In the genomic region with DNA sequence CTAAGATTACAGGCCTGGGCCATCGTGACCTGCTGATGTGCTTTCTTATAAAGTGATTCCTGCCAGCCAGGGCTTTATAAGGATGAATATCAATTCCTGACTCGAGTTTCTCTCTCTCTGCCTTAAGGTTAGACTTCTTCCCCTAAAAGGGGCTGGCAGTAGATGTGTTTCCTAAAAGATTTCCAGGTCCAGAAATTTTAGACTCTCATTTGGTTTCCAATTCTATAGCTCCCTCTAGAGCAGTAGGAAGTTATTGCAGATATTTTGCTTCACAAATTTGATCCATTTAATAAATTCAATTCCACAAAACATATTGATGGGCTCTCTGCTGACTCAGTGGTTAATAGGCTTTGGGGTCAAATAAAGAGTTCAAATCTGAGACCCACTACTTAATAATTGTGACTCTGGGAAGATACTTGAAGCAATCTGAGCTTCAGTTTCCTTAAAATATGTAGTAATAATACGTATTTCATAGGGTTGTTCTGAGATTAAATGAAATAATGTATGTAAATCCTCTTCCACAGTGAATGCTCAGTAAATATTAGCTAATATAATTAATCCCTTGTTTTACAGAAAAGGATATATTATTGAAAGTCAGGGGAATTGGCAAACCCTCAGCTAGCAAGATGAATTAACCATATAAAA, we compare ENCODE assay signal across 8 cellular contexts. TPM values are rescaled to one million over a fixed set of nuclear protein-coding genes. Genes with fewer than 3 reads are reported as not detected.
DNase-seq lines count a peak whose midpoint lies in the region; ATAC-seq, FAIRE-seq and TF ChIP-seq lines count a peak whose summit lies in the region.

No MANE protein-coding gene starts in this region.

- peak; percentile 65 for DNase-seq in GM12865 (ENCODE audit: low read depth)
- peak; percentile 61 for DNase-seq in NCI-H460 (ENCODE audit: extremely low read depth, low read depth)
- no peak for DNase-seq in adrenal gland
- DNase-seq in right atrium auricular region (ENCODE audit: low spot score): no peak
- peak in 1 of 2 donors; percentile 18 for DNase-seq in stimulated activated naive CD8-positive, alpha-beta T cell treated with anti-CD3 and anti-CD28 coated beads, Interleukin-15, amount 100 ng/mL, for 72 hours
- DNase-seq in activated CD8-positive, alpha-beta memory T cell treated with anti-CD3 and anti-CD28 coated beads, Interleukin-2, amount 50 U/mL, for 48 hours: no peak
- DNase-seq in COLO668 (lab: John Stamatoyannopoulos, UW; ENCODE audit: unreplicated experiment): no peak

- peak; percentile 83 for FAIRE-seq in A204.1 (lab: Jason Lieb, UNC)

- H3K36me3 ChIP-seq in adrenal gland (replicated peaks in 1 of 2) (no peaks in the 10 kb centered on the region), right atrium auricular region (no peaks in the 10 kb centered on the region)

- 64 to 68% (median 67%) methylated on average over 3 of the region's 3 CpGs for WGBS in adrenal gland, 4 donors

- no peaks in the 10 kb centered on the region for H3K27me3 Mint-ChIP-seq in stimulated activated naive CD8-positive, alpha-beta T cell treated with anti-CD3 and anti-CD28 coated beads, Interleukin-15, amount 100 ng/mL, for 72 hours

- intact Hi-C loops in adrenal gland (cut with DNase I): loop anchor here (5.0 to 10.0 kb wide), 3 partner anchors 71 to 164 kb away; partner anchors contain the start of gene SPG11 (in 1 of the 2)

- H3K27me3 ChIP-seq in adrenal gland (no peaks in the 10 kb centered on the region), right atrium auricular region (no peaks in the 10 kb centered on the region)

- peak; percentile 52 for TF ChIP-seq CTCF in GM12865 (IDR thresholded peaks at IDR 0.05; ENCODE audit: insufficient read depth, low read depth, low read length, missing control alignments)
- TF ChIP-seq CTCF in adrenal gland (IDR thresholded peaks at IDR 0.05): peak; percentile 51 to 88 (median 78)
- TF ChIP-seq CTCF in right atrium auricular region (IDR thresholded peaks at IDR 0.05): peak; percentile 50 to 82

- H3K27ac ChIP-seq in adrenal gland: no peak overlapping the region
- H3K27ac ChIP-seq in right atrium auricular region: no peak overlapping the region

- peak overlapping the region in 1 of 2 donors; percentile 59 for H3K27ac Mint-ChIP-seq in stimulated activated naive CD8-positive, alpha-beta T cell treated with anti-CD3 and anti-CD28 coated beads, Interleukin-15, amount 100 ng/mL, for 72 hours

- H3K4me1 ChIP-seq in adrenal gland (replicated peaks in 1 of 2) (peaks cover 0 to 5% of the 10 kb centered on the region in 2 donors), right atrium auricular region (peaks cover 0 to 12% of the 10 kb centered on the region in 2 donors)

- no peak for TF ChIP-seq POLR2A in adrenal gland (IDR thresholded peaks at IDR 0.05)

- no peak overlapping the region for H3K4me3 ChIP-seq in GM12865 (ENCODE audit: low read depth, low read length)
- H3K4me3 ChIP-seq in adrenal gland: no peak overlapping the region
- no peak overlapping the region for H3K4me3 ChIP-seq in right atrium auricular region

- no peak for ATAC-seq in stimulated activated naive CD8-positive, alpha-beta T cell treated with anti-CD3 and anti-CD28 coated beads, Interleukin-15, amount 100 ng/mL, for 72 hours

- H3K9me3 Mint-ChIP-seq in stimulated activated naive CD8-positive, alpha-beta T cell treated with anti-CD3 and anti-CD28 coated beads, Interleukin-15, amount 100 ng/mL, for 72 hours: no peaks in the 10 kb centered on the region

- H3K9me3 ChIP-seq in adrenal gland (replicated peaks in 1 of 3): no peaks in the 10 kb centered on the region
- no peaks in the 10 kb centered on the region for H3K9me3 ChIP-seq in right atrium auricular region

- peak overlapping the region; percentile 74 to 83 for H3K4me3 Mint-ChIP-seq in stimulated activated naive CD8-positive, alpha-beta T cell treated with anti-CD3 and anti-CD28 coated beads, Interleukin-15, amount 100 ng/mL, for 72 hours

- peaks cover 44% of the 10 kb centered on the region for H3K4me1 Mint-ChIP-seq in stimulated activated naive CD8-positive, alpha-beta T cell treated with anti-CD3 and anti-CD28 coated beads, Interleukin-15, amount 100 ng/mL, for 72 hours

RNA-seq across cellular contexts. Expression of gene TRIM69, which starts 2.1 kb away (rescaled TPM):
- 8.1 and 10.0 TPM in 2 replicates for total RNA-seq in NCI-H460 (2014; rRNA removed; shearing (Covaris generic))
- polyA plus RNA-seq in NCI-H460 (2014; cell fraction: nucleus; rRNA removed): 3.8 and 5.4 TPM in 2 replicates
- total RNA-seq in adrenal gland (10 to 100 TPM in 6 of 8 donors, 1 to 10 TPM in 2; 7.2 to 38.8 (median 19.2) TPM), right atrium auricular region (10 to 100 TPM; 28.9 to 55.1 TPM)
- 10 to 100 TPM; 16.9 to 34.7 (median 18.3) TPM for polyA plus RNA-seq in adrenal gland

RNA-seq across cellular contexts. Expression of gene B2M, which starts 27.1 kb away (rescaled TPM):
- total RNA-seq in NCI-H460 (2014; rRNA removed; shearing (Covaris generic)): 2,024 and 2,095 TPM in 2 replicates
- 1,585 and 1,635 TPM in 2 replicates for polyA plus RNA-seq in NCI-H460 (2014; cell fraction: nucleus; rRNA removed)
- 1,000 to 10,000 TPM; 1,793 to 6,421 (median 3,354) TPM for total RNA-seq in adrenal gland
- 1,000 to 10,000 TPM; 1,063 to 5,117 (median 1,725) TPM for polyA plus RNA-seq in adrenal gland
- total RNA-seq in right atrium auricular region: 1,000 to 10,000 TPM; 1,354 to 2,259 TPM

RNA-seq across cellular contexts. Expression of gene PATL2, which starts 27.3 kb away (rescaled TPM):
- total RNA-seq in NCI-H460 (2014; rRNA removed; shearing (Covaris generic)): 0.15 TPM in 1 of 2 replicates, not detected in the other
- polyA plus RNA-seq in NCI-H460 (2014; cell fraction: nucleus; rRNA removed): 1.6 TPM in 1 of 2 replicates, not detected in the other
- total RNA-seq in adrenal gland (1 to 10 TPM in 7 of 8 donors, under 1 TPM in 1; 0.42 to 5.6 (median 2.7) TPM), right atrium auricular region (1 to 10 TPM in 1 of 2 donors, under 1 TPM in 1; 0.75 to 4.5 TPM)
- 10 to 100 TPM in 2 of 3 donors, 1 to 10 TPM in 1; 1.3 to 18.3 (median 17.5) TPM for polyA plus RNA-seq in adrenal gland

Comparison
In these comparisons a context has a peak if more than half of its experiments do, and no peak if none do; other contexts are left out.
1. DNase-seq: peak in GM12865 (single experiment) and NCI-H460 (single experiment); none in adrenal gland (0 of 7), right atrium auricular region (single experiment), activated CD8-positive, alpha-beta memory T cell treated with anti-CD3 and anti-CD28 coated beads, Interleukin-2, amount 50 U/mL, for 48 hours (single experiment) and COLO668 (single experiment).
2. Peak in every context shown above with its lines, with median percentiles within 50 percentile points of each other: CTCF ChIP-seq.